In genomic region chr6:91477688-91478087, GRCh38 we compare ENCODE assay signal across 6 cellular contexts.
"Had no signal": no experiment of that assay in that cellular context is flagged by ENCODE, and none has a peak within 500 bp of the region (broad histone marks: within the 10 kb centered on the region; RNA-seq: fewer than 3 reads in every experiment).

No MANE protein-coding gene starts in this region.

- FAIRE-seq: G401.6, GM12892, GM18507, GM19239 had no signal

- DNase-seq: GDM1, GF-D8 had no signal
